21 cellular contexts compared by ENCODE assay signal in genomic region chr6:64000873-64001497, GRCh38.
"Had no signal": no experiment of that assay in that cellular context is flagged by ENCODE, and none has a peak within 500 bp of the region (broad histone marks: within the 10 kb centered on the region; RNA-seq: fewer than 3 reads in every experiment).

No MANE protein-coding gene starts in this region.

- H3K27me3 Mint-ChIP-seq: activated CD4-positive, alpha-beta T cell treated with anti-CD3 and anti-CD28 coated beads, Interleukin-2, amount 10 ng/mL, durations not matched to agents 24 days and 14 days; activated CD8-positive, alpha-beta memory T cell treated with anti-CD3 and anti-CD28 coated beads, Interleukin-2, amount 10 ng/mL, durations not matched to agents 7 days and 5 days; activated CD8-positive, alpha-beta T cell treated with anti-CD3 and anti-CD28 coated beads for 36 hours; activated naive CD4-positive, alpha-beta T cell treated with anti-CD3 and anti-CD28 coated beads, Interleukin-2, amount 10 ng/mL, durations not matched to agents 7 days and 5 days; natural killer cell treated with Interleukin-12 subunit alpha and Interleukin-12 subunit beta and Interleukin-15 and Interleukin-18, amount 100 ng/mL, for 72 hours had no signal

- H3K9me3 ChIP-seq: esophagus squamous epithelium, ovary, prostate gland, right atrium auricular region, tibial artery had no signal

- H3K36me3 Mint-ChIP-seq: activated CD8-positive, alpha-beta memory T cell treated with anti-CD3 and anti-CD28 coated beads, Interleukin-2, amount 10 ng/mL, durations not matched to agents 7 days and 5 days; activated naive CD4-positive, alpha-beta T cell treated with anti-CD3 and anti-CD28 coated beads, Interleukin-2, amount 10 ng/mL, durations not matched to agents 7 days and 5 days; natural killer cell treated with Interleukin-12 subunit alpha and Interleukin-12 subunit beta and Interleukin-15 and Interleukin-18, amount 100 ng/mL, for 72 hours had no signal

- DNase-seq: activated CD4-positive, alpha-beta T cell treated with anti-CD3 and anti-CD28 coated beads, Interleukin-2, amount 10 ng/mL, durations not matched to agents 24 days and 14 days; activated CD8-positive, alpha-beta memory T cell treated with anti-CD3 and anti-CD28 coated beads, Interleukin-2, amount 10 ng/mL, durations not matched to agents 7 days and 5 days; activated CD8-positive, alpha-beta T cell treated with anti-CD3 and anti-CD28 coated beads for 36 hours; activated effector memory CD4-positive, alpha-beta T cell treated with anti-CD3 and anti-CD28 coated beads, Interleukin-2, amount 50 U/mL, for 16 hours; activated naive CD4-positive, alpha-beta T cell treated with anti-CD3 and anti-CD28 coated beads, Interleukin-2, amount 10 ng/mL, durations not matched to agents 7 days and 5 days; activated T-cell treated with anti-CD3 and anti-CD28 coated beads for 4 hours; cerebellar nuclear complex; cortex of kidney; endodermal cell; esophagus squamous epithelium; heart left ventricle; islet precursor cell; left cardiac atrium; ovary; stimulated activated CD4-positive, alpha-beta T cell treated with anti-CD3 and anti-CD28 coated beads, Interleukin-4, amount 100 ng/mL, for 24 hours; stimulated activated naive CD4-positive, alpha-beta T cell treated with Interleukin-2 at 50 U/mL for 16 hours; tibial artery had no signal

- H3K36me3 ChIP-seq: esophagus squamous epithelium, heart left ventricle, ovary, prostate gland, right atrium auricular region, tibial artery had no signal

- H3K27ac ChIP-seq: esophagus squamous epithelium, heart left ventricle, ovary, prostate gland, right atrium auricular region, tibial artery had no signal

- H3K4me3 ChIP-seq: esophagus squamous epithelium, heart left ventricle, ovary, prostate gland, right atrium auricular region, tibial artery had no signal

- H3K4me3 Mint-ChIP-seq: activated CD4-positive, alpha-beta T cell treated with anti-CD3 and anti-CD28 coated beads, Interleukin-2, amount 10 ng/mL, durations not matched to agents 24 days and 14 days; activated CD8-positive, alpha-beta memory T cell treated with anti-CD3 and anti-CD28 coated beads, Interleukin-2, amount 10 ng/mL, durations not matched to agents 7 days and 5 days; activated CD8-positive, alpha-beta T cell treated with anti-CD3 and anti-CD28 coated beads for 36 hours; activated naive CD4-positive, alpha-beta T cell treated with anti-CD3 and anti-CD28 coated beads, Interleukin-2, amount 10 ng/mL, durations not matched to agents 7 days and 5 days; endodermal cell; natural killer cell treated with Interleukin-12 subunit alpha and Interleukin-12 subunit beta and Interleukin-15 and Interleukin-18, amount 100 ng/mL, for 72 hours had no signal

- H3K4me1 ChIP-seq: esophagus squamous epithelium, heart left ventricle, prostate gland, right atrium auricular region, tibial artery had no signal

- H3K27me3 ChIP-seq: esophagus squamous epithelium, heart left ventricle, ovary, right atrium auricular region, tibial artery had no signal

- ATAC-seq: activated CD4-positive, CD25-positive, alpha-beta regulatory T cell treated with anti-CD3 and anti-CD28 coated beads, Interleukin-2, amount 50 U/mL, for 24 hours; activated CD8-positive, alpha-beta memory T cell treated with anti-CD3 and anti-CD28 coated beads, Interleukin-2, amount 10 ng/mL, durations not matched to agents 7 days and 5 days; activated CD8-positive, alpha-beta T cell treated with anti-CD3 and anti-CD28 coated beads for 36 hours; heart left ventricle; left cardiac atrium; natural killer cell treated with Interleukin-12 subunit alpha and Interleukin-12 subunit beta and Interleukin-15 and Interleukin-18, amount 100 ng/mL, for 72 hours had no signal

- H3K9me3 Mint-ChIP-seq: activated naive CD4-positive, alpha-beta T cell treated with anti-CD3 and anti-CD28 coated beads, Interleukin-2, amount 10 ng/mL, durations not matched to agents 7 days and 5 days had no signal

- H3K27ac Mint-ChIP-seq: activated CD4-positive, alpha-beta T cell treated with anti-CD3 and anti-CD28 coated beads, Interleukin-2, amount 10 ng/mL, durations not matched to agents 24 days and 14 days; activated CD8-positive, alpha-beta memory T cell treated with anti-CD3 and anti-CD28 coated beads, Interleukin-2, amount 10 ng/mL, durations not matched to agents 7 days and 5 days; activated CD8-positive, alpha-beta T cell treated with anti-CD3 and anti-CD28 coated beads for 36 hours; activated naive CD4-positive, alpha-beta T cell treated with anti-CD3 and anti-CD28 coated beads, Interleukin-2, amount 10 ng/mL, durations not matched to agents 7 days and 5 days; endodermal cell; natural killer cell treated with Interleukin-12 subunit alpha and Interleukin-12 subunit beta and Interleukin-15 and Interleukin-18, amount 100 ng/mL, for 72 hours had no signal

- H3K4me1 Mint-ChIP-seq: activated CD4-positive, alpha-beta T cell treated with anti-CD3 and anti-CD28 coated beads, Interleukin-2, amount 10 ng/mL, durations not matched to agents 24 days and 14 days; activated CD8-positive, alpha-beta memory T cell treated with anti-CD3 and anti-CD28 coated beads, Interleukin-2, amount 10 ng/mL, durations not matched to agents 7 days and 5 days; activated naive CD4-positive, alpha-beta T cell treated with anti-CD3 and anti-CD28 coated beads, Interleukin-2, amount 10 ng/mL, durations not matched to agents 7 days and 5 days; endodermal cell had no signal
